ENCODE assay signal across 1 cellular context in genomic region chr20:62367483-62368302, GRCh38.
A peak's percentile ranks its signal among the peaks of the same experiment; 100 is the strongest.
TF ChIP-seq lines count a peak whose summit lies in the region.

No MANE protein-coding gene starts in this region.

TF ChIP-seq in HepG2, 621 proteins besides CTCF, POLR2A, EP300 and RAD21 (continued from another document and continues in another):
- TF ChIP-seq, protein P1, sequence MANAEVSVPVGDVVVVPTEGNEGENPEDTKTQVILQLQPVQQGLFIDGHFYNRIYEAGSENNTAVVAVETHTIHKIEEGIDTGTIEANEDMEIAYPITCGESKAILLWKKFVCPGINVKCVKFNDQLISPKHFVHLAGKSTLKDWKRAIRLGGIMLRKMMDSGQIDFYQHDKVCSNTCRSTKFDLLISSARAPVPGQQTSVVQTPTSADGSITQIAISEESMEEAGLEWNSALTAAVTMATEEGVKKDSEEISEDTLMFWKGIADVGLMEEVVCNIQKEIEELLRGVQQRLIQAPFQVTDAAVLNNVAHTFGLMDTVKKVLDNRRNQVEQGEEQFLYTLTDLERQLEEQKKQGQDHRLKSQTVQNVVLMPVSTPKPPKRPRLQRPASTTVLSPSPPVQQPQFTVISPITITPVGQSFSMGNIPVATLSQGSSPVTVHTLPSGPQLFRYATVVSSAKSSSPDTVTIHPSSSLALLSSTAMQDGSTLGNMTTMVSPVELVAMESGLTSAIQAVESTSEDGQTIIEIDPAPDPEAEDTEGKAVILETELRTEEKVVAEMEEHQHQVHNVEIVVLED (CRISPR knock-in tag; IDR thresholded peaks at IDR 0.05; ENCODE audit: borderline replicate concordance): peak; percentile 24
- TF ChIP-seq, protein P2, sequence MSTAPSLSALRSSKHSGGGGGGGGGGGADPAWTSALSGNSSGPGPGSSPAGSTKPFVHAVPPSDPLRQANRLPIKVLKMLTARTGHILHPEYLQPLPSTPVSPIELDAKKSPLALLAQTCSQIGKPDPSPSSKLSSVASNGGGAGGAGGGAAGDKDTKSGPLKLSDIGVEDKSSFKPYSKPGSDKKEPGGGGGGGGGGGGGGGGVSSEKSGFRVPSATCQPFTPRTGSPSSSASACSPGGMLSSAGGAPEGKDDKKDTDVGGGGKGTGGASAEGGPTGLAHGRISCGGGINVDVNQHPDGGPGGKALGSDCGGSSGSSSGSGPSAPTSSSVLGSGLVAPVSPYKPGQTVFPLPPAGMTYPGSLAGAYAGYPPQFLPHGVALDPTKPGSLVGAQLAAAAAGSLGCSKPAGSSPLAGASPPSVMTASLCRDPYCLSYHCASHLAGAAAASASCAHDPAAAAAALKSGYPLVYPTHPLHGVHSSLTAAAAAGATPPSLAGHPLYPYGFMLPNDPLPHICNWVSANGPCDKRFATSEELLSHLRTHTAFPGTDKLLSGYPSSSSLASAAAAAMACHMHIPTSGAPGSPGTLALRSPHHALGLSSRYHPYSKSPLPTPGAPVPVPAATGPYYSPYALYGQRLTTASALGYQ (CRISPR knock-in tag; IDR thresholded peaks at IDR 0.05): 0 out of 2 replicates have a peak, but pooled peaks have one; percentile 71
- TF ChIP-seq PHF8 (CRISPR knock-in tag; IDR thresholded peaks at IDR 0.05): peak; percentile 82
- TF ChIP-seq, protein P3, sequence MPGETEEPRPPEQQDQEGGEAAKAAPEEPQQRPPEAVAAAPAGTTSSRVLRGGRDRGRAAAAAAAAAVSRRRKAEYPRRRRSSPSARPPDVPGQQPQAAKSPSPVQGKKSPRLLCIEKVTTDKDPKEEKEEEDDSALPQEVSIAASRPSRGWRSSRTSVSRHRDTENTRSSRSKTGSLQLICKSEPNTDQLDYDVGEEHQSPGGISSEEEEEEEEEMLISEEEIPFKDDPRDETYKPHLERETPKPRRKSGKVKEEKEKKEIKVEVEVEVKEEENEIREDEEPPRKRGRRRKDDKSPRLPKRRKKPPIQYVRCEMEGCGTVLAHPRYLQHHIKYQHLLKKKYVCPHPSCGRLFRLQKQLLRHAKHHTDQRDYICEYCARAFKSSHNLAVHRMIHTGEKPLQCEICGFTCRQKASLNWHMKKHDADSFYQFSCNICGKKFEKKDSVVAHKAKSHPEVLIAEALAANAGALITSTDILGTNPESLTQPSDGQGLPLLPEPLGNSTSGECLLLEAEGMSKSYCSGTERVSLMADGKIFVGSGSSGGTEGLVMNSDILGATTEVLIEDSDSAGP (CRISPR knock-in tag; IDR thresholded peaks at IDR 0.05; ENCODE audit: borderline replicate concordance): peak; percentile 92
- peak; percentile 95; the same call in 1 of the 2 replicates for TF ChIP-seq ZNF724P (CRISPR knock-in tag; IDR thresholded peaks at IDR 0.05; ENCODE audit: borderline replicate concordance)
- peak; percentile 97 for TF ChIP-seq TRAFD1 (CRISPR knock-in tag; IDR thresholded peaks at IDR 0.05; ENCODE audit: borderline replicate concordance)
- TF ChIP-seq CHCHD3 (CRISPR knock-in tag; IDR thresholded peaks at IDR 0.05): peak; percentile 60; the same call in 1 of the 2 replicates
- TF ChIP-seq, protein P4, sequence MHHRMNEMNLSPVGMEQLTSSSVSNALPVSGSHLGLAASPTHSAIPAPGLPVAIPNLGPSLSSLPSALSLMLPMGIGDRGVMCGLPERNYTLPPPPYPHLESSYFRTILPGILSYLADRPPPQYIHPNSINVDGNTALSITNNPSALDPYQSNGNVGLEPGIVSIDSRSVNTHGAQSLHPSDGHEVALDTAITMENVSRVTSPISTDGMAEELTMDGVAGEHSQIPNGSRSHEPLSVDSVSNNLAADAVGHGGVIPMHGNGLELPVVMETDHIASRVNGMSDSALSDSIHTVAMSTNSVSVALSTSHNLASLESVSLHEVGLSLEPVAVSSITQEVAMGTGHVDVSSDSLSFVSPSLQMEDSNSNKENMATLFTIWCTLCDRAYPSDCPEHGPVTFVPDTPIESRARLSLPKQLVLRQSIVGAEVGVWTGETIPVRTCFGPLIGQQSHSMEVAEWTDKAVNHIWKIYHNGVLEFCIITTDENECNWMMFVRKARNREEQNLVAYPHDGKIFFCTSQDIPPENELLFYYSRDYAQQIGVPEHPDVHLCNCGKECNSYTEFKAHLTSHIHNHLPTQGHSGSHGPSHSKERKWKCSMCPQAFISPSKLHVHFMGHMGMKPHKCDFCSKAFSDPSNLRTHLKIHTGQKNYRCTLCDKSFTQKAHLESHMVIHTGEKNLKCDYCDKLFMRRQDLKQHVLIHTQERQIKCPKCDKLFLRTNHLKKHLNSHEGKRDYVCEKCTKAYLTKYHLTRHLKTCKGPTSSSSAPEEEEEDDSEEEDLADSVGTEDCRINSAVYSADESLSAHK (CRISPR knock-in tag; IDR thresholded peaks at IDR 0.05; ENCODE audit: borderline replicate concordance): no peak
- no peak; the same call in none of the 2 replicates for TF ChIP-seq ZBTB42 (CRISPR knock-in tag; IDR thresholded peaks at IDR 0.05)
- no peak; the same call in 1 of the 2 replicates for TF ChIP-seq BORCS8-MEF2B (CRISPR knock-in tag; IDR thresholded peaks at IDR 0.05)
- no peak for TF ChIP-seq REL (CRISPR knock-in tag; conservative IDR thresholded peaks at IDR 0.05)
- peak; percentile 43; the same call in 1 of the 2 replicates for TF ChIP-seq MAFG (CRISPR knock-in tag; IDR thresholded peaks at IDR 0.05)
- peak; percentile 75; the same call in 1 of the 2 replicates for TF ChIP-seq PHF21A (CRISPR knock-in tag; IDR thresholded peaks at IDR 0.05)
- TF ChIP-seq ARNT (IDR thresholded peaks at IDR 0.05): no peak
- TF ChIP-seq SMAD3 (CRISPR knock-in tag; IDR thresholded peaks at IDR 0.05): peak; percentile 18; the same call in 1 of the 2 replicates
- TF ChIP-seq NAIF1 (CRISPR knock-in tag; IDR thresholded peaks at IDR 0.05; ENCODE audit: borderline replicate concordance): peak; percentile 19; the same call in 1 of the 2 replicates
- no peak for TF ChIP-seq HOMEZ (CRISPR knock-in tag; IDR thresholded peaks at IDR 0.05; ENCODE audit: low read depth)
- TF ChIP-seq ZNF33A (CRISPR knock-in tag; IDR thresholded peaks at IDR 0.05; ENCODE audit: borderline replicate concordance): no peak
- TF ChIP-seq YY1 (IDR thresholded peaks at IDR 0.05; ENCODE audit: insufficient read depth, insufficient replicate concordance, low read depth, low read length): peak; percentile 29
- TF ChIP-seq MLLT10 (CRISPR knock-in tag; IDR thresholded peaks at IDR 0.05): no peak
- peak; percentile 95 for TF ChIP-seq ZNF607 (CRISPR knock-in tag; IDR thresholded peaks at IDR 0.05; ENCODE audit: borderline replicate concordance)
- TF ChIP-seq PBX2 (CRISPR knock-in tag; IDR thresholded peaks at IDR 0.05): no peak
- peak; percentile 83 for TF ChIP-seq XRCC5 (optimal IDR thresholded peaks at IDR 0.05; ENCODE audit: low read length)
- TF ChIP-seq ZFP36L2 (CRISPR knock-in tag; IDR thresholded peaks at IDR 0.05): no peak
- peak; percentile 89 for TF ChIP-seq NFAT5 (CRISPR knock-in tag; IDR thresholded peaks at IDR 0.05)
- TF ChIP-seq ZNF75D (CRISPR knock-in tag; IDR thresholded peaks at IDR 0.05; ENCODE audit: borderline replicate concordance): no peak
- peak; percentile 71 for TF ChIP-seq BATF2 (CRISPR knock-in tag; IDR thresholded peaks at IDR 0.05)
- peak; percentile 89; the same call in 1 of the 2 replicates for TF ChIP-seq ZNF484 (CRISPR knock-in tag; IDR thresholded peaks at IDR 0.05; ENCODE audit: borderline replicate concordance, low read depth)
- TF ChIP-seq ZNF24 (IDR thresholded peaks at IDR 0.05): peak; percentile 38; the same call in 1 of the 2 replicates
- peak; percentile 46; the same call in 1 of the 2 replicates for TF ChIP-seq FOSL2 (CRISPR knock-in tag; IDR thresholded peaks at IDR 0.05)
- peak; percentile 89 for TF ChIP-seq ZNF543 (CRISPR knock-in tag; IDR thresholded peaks at IDR 0.05)
- no peak for TF ChIP-seq MNT (IDR thresholded peaks at IDR 0.05)
- TF ChIP-seq RNF2 (conservative IDR thresholded peaks at IDR 0.05; ENCODE audit: low read depth): peak; percentile 96
- TF ChIP-seq SRF (IDR thresholded peaks at IDR 0.05; ENCODE audit: low read depth, low read length): 0 out of 2 replicates have a peak, but pooled peaks have one; percentile 5
- TF ChIP-seq ZNF337 (CRISPR knock-in tag; IDR thresholded peaks at IDR 0.05; ENCODE audit: borderline replicate concordance, low read depth): peak; percentile 44; the same call in 1 of the 2 replicates
- TF ChIP-seq ZNF121 (CRISPR knock-in tag; IDR thresholded peaks at IDR 0.05): 0 out of 2 replicates have a peak, but pooled peaks have one; percentile 44
- peak; percentile 70 for TF ChIP-seq SP4 (CRISPR knock-in tag; IDR thresholded peaks at IDR 0.05)
- peak; percentile 96 for TF ChIP-seq ZNF558 (CRISPR knock-in tag; IDR thresholded peaks at IDR 0.05; ENCODE audit: borderline replicate concordance)
- TF ChIP-seq SALL1 (CRISPR knock-in tag; IDR thresholded peaks at IDR 0.05): peak; percentile 78
- no peak for TF ChIP-seq SRSF9 (IDR thresholded peaks at IDR 0.05; ENCODE audit: borderline replicate concordance, insufficient read depth, low read depth, low read length, poor library complexity, severe bottlenecking)
